ENCODE assay signal across 12 cellular contexts in genomic region chr4:146124023-146124680, GRCh38. TPM values are rescaled to one million over a fixed set of nuclear protein-coding genes. Genes with fewer than 3 reads are reported as not detected.
DNase-seq lines count a peak whose midpoint lies in the region; ATAC-seq lines count a peak whose summit lies in the region.
"Had no signal": no experiment of that assay in that cellular context is flagged by ENCODE, and none has a peak within 500 bp of the region (broad histone marks: within the 10 kb centered on the region; RNA-seq: fewer than 3 reads in every experiment).

No MANE protein-coding gene starts in this region.

- H4K20me1 ChIP-seq in Karpas-422 (ENCODE audit: insufficient read depth, low read depth, low read length), result no peaks in the 10 kb centered on the region

- POLR2A ChIA-PET in activated CD4-positive, alpha-beta memory T cell treated with anti-CD3 and anti-CD28 coated beads for 36 hours (lab: Charles Lee), result interaction anchor here (1.3 kb wide), 1 partner anchor 8 kb away, joined by 3 read pairs; no protein-coding TSS in a partner anchor
- POLR2A ChIA-PET in activated CD4-positive, alpha-beta memory T cell treated with anti-CD3 and anti-CD28 coated beads, Interleukin-2, amount 10 ng/mL, durations not matched to agents 7 days and 5 days (lab: Charles Lee), result no interaction called here

- H3K27me3 ChIP-seq in Karpas-422 (ENCODE audit: low read length), result no peaks in the 10 kb centered on the region
- H3K27me3 ChIP-seq: sigmoid colon, tibial artery had no signal

- peaks cover 20% of the 10 kb centered on the region; the same call in 1 of the 2 replicates for H3K36me3 ChIP-seq in Karpas-422 (ENCODE audit: insufficient read depth, low read length)
- H3K36me3 ChIP-seq: sigmoid colon, tibial artery had no signal

- H3K4me3 ChIP-seq in Karpas-422 (ENCODE audit: low read length), result peak overlapping the region; percentile 63
- H3K4me3 ChIP-seq: sigmoid colon, tibial artery had no signal

- H3K27ac Mint-ChIP-seq in activated CD4-positive, alpha-beta memory T cell treated with anti-CD3 and anti-CD28 coated beads for 36 hours, result no peak overlapping the region
- H3K27ac Mint-ChIP-seq in activated CD4-positive, alpha-beta memory T cell treated with anti-CD3 and anti-CD28 coated beads, Interleukin-2, amount 10 ng/mL, durations not matched to agents 7 days and 5 days, result no peak overlapping the region
- H3K27ac Mint-ChIP-seq in stimulated activated naive B cell treated with anti-CD40 and anti-IgM and Interleukin-4, amounts not matched to agents 10 μg/mL and 1 μg/mL and 100 μg/mL, for 72 hours, result no peak overlapping the region
- no peak overlapping the region for H3K27ac Mint-ChIP-seq in natural killer cell treated with Interleukin-12 subunit alpha and Interleukin-12 subunit beta and Interleukin-15 and Interleukin-18, amount 100 ng/mL, for 72 hours
- H3K27ac Mint-ChIP-seq: activated naive CD8-positive, alpha-beta T cell treated with anti-CD3 and anti-CD28 coated beads, Interleukin-2, amount 10 ng/mL, durations not matched to agents 7 days and 5 days had no signal

- DNase-seq in activated CD4-positive, alpha-beta memory T cell treated with anti-CD3 and anti-CD28 coated beads for 36 hours, result peak; percentile 37
- DNase-seq in activated CD4-positive, alpha-beta memory T cell treated with anti-CD3 and anti-CD28 coated beads, Interleukin-2, amount 10 ng/mL, durations not matched to agents 7 days and 5 days, result no peak
- DNase-seq in Karpas-422 (peak; percentile 95), NCI-H146 treated with DMSO at 0.1 percent for 48 hours (lab: John Stamatoyannopoulos, UW; ENCODE audit: unreplicated experiment) (no peak), SHP77 treated with DMSO at 0.1 percent for 48 hours (lab: John Stamatoyannopoulos, UW) (no peak)
- DNase-seq in stimulated activated naive B cell treated with anti-CD40 and anti-IgM and Interleukin-4, amounts not matched to agents 10 μg/mL and 1 μg/mL and 100 μg/mL, for 72 hours, result no peak
- DNase-seq in natural killer cell treated with Interleukin-12 subunit alpha and Interleukin-12 subunit beta and Interleukin-15 and Interleukin-18, amount 100 ng/mL, for 72 hours (ENCODE audit: low spot score), result no peak
- DNase-seq: activated naive CD8-positive, alpha-beta T cell treated with anti-CD3 and anti-CD28 coated beads, Interleukin-2, amount 10 ng/mL, durations not matched to agents 7 days and 5 days; hippocampal formation; sigmoid colon; tibial artery had no signal

- H3K4me1 ChIP-seq in Karpas-422 (ENCODE audit: low read length), result peaks cover 98% of the 10 kb centered on the region
- H3K4me1 ChIP-seq: sigmoid colon, tibial artery had no signal

- H3K4me3 Mint-ChIP-seq in activated CD4-positive, alpha-beta memory T cell treated with anti-CD3 and anti-CD28 coated beads for 36 hours, result no peak overlapping the region
- H3K4me3 Mint-ChIP-seq in activated CD4-positive, alpha-beta memory T cell treated with anti-CD3 and anti-CD28 coated beads, Interleukin-2, amount 10 ng/mL, durations not matched to agents 7 days and 5 days, result no peak overlapping the region
- H3K4me3 Mint-ChIP-seq in stimulated activated naive B cell treated with anti-CD40 and anti-IgM and Interleukin-4, amounts not matched to agents 10 μg/mL and 1 μg/mL and 100 μg/mL, for 72 hours, result no peak overlapping the region
- no peak overlapping the region for H3K4me3 Mint-ChIP-seq in natural killer cell treated with Interleukin-12 subunit alpha and Interleukin-12 subunit beta and Interleukin-15 and Interleukin-18, amount 100 ng/mL, for 72 hours
- H3K4me3 Mint-ChIP-seq: activated naive CD8-positive, alpha-beta T cell treated with anti-CD3 and anti-CD28 coated beads, Interleukin-2, amount 10 ng/mL, durations not matched to agents 7 days and 5 days had no signal

- peaks cover 6% of the 10 kb centered on the region for H3K27me3 Mint-ChIP-seq in activated CD4-positive, alpha-beta memory T cell treated with anti-CD3 and anti-CD28 coated beads for 36 hours
- peaks cover 5% of the 10 kb centered on the region for H3K27me3 Mint-ChIP-seq in activated CD4-positive, alpha-beta memory T cell treated with anti-CD3 and anti-CD28 coated beads, Interleukin-2, amount 10 ng/mL, durations not matched to agents 7 days and 5 days
- H3K27me3 Mint-ChIP-seq in stimulated activated naive B cell treated with anti-CD40 and anti-IgM and Interleukin-4, amounts not matched to agents 10 μg/mL and 1 μg/mL and 100 μg/mL, for 72 hours, result peaks cover 5 to 10% of the 10 kb centered on the region in 2 donors
- H3K27me3 Mint-ChIP-seq in natural killer cell treated with Interleukin-12 subunit alpha and Interleukin-12 subunit beta and Interleukin-15 and Interleukin-18, amount 100 ng/mL, for 72 hours, result peaks cover 16 to 29% of the 10 kb centered on the region in 2 donors

- H3K9me3 ChIP-seq in Karpas-422 (ENCODE audit: low read length), result no peaks in the 10 kb centered on the region
- H3K9me3 ChIP-seq: sigmoid colon had no signal

- H3K4me2 ChIP-seq in Karpas-422 (ENCODE audit: low read depth, low read length, poor library complexity, severe bottlenecking), result peak overlapping the region; percentile 79

- peak overlapping the region; percentile 25; the same call in 1 of the 2 replicates for H2AFZ ChIP-seq in Karpas-422 (ENCODE audit: low read length)

- H3K4me1 Mint-ChIP-seq in activated CD4-positive, alpha-beta memory T cell treated with anti-CD3 and anti-CD28 coated beads for 36 hours (ENCODE audit: low read depth), result peaks cover 5% of the 10 kb centered on the region
- H3K4me1 Mint-ChIP-seq in activated CD4-positive, alpha-beta memory T cell treated with anti-CD3 and anti-CD28 coated beads, Interleukin-2, amount 10 ng/mL, durations not matched to agents 7 days and 5 days, result no peaks in the 10 kb centered on the region
- peaks cover 6 to 10% of the 10 kb centered on the region in 2 donors for H3K4me1 Mint-ChIP-seq in stimulated activated naive B cell treated with anti-CD40 and anti-IgM and Interleukin-4, amounts not matched to agents 10 μg/mL and 1 μg/mL and 100 μg/mL, for 72 hours
- H3K4me1 Mint-ChIP-seq in natural killer cell treated with Interleukin-12 subunit alpha and Interleukin-12 subunit beta and Interleukin-15 and Interleukin-18, amount 100 ng/mL, for 72 hours (ENCODE audit: low read depth in 2 of 2), result no peaks in the 10 kb centered on the region
- H3K4me1 Mint-ChIP-seq: activated naive CD8-positive, alpha-beta T cell treated with anti-CD3 and anti-CD28 coated beads, Interleukin-2, amount 10 ng/mL, durations not matched to agents 7 days and 5 days had no signal

- H3K27ac ChIP-seq in Karpas-422 (ENCODE audit: low read length), result peak overlapping the region; percentile 91
- H3K27ac ChIP-seq: sigmoid colon, tibial artery had no signal

- H3K79me2 ChIP-seq in Karpas-422 (ENCODE audit: low read length), result peaks cover 36% of the 10 kb centered on the region

- CTCF ChIA-PET in activated CD4-positive, alpha-beta memory T cell treated with anti-CD3 and anti-CD28 coated beads for 36 hours (lab: Charles Lee), result interaction anchor here (2.4 kb wide), 1 partner anchor 29 kb away, joined by 11 read pairs; no protein-coding TSS in a partner anchor
- CTCF ChIA-PET in activated CD4-positive, alpha-beta memory T cell treated with anti-CD3 and anti-CD28 coated beads, Interleukin-2, amount 10 ng/mL, durations not matched to agents 7 days and 5 days (lab: Charles Lee), result interaction anchor here (0.7 to 1.5 kb wide), 2 partner anchors 29 kb away, joined by 5 read pairs; no protein-coding TSS in a partner anchor

- intact Hi-C loops in activated CD4-positive, alpha-beta memory T cell treated with anti-CD3 and anti-CD28 coated beads for 36 hours (cut with micrococcal nuclease), result no loop called here

- peak overlapping the region; percentile 63 for H3K9ac ChIP-seq in Karpas-422 (ENCODE audit: low read length)

- ATAC-seq in HG02588 (IDR thresholded peaks at IDR 0.05; ENCODE audit: unreplicated experiment), result peak; percentile 87
- peak; percentile 68 to 69 for ATAC-seq in stimulated activated naive B cell treated with anti-CD40 and anti-IgM and Interleukin-4, amounts not matched to agents 10 μg/mL and 1 μg/mL and 100 μg/mL, for 72 hours (replicated peaks)
- ATAC-seq in natural killer cell treated with Interleukin-12 subunit alpha and Interleukin-12 subunit beta and Interleukin-15 and Interleukin-18, amount 100 ng/mL, for 72 hours, result no peak

- H3K36me3 Mint-ChIP-seq in activated CD4-positive, alpha-beta memory T cell treated with anti-CD3 and anti-CD28 coated beads for 36 hours, result no peaks in the 10 kb centered on the region
- H3K36me3 Mint-ChIP-seq in activated CD4-positive, alpha-beta memory T cell treated with anti-CD3 and anti-CD28 coated beads, Interleukin-2, amount 10 ng/mL, durations not matched to agents 7 days and 5 days (ENCODE audit: low read depth), result no peaks in the 10 kb centered on the region
- no peaks in the 10 kb centered on the region for H3K36me3 Mint-ChIP-seq in stimulated activated naive B cell treated with anti-CD40 and anti-IgM and Interleukin-4, amounts not matched to agents 10 μg/mL and 1 μg/mL and 100 μg/mL, for 72 hours
- H3K36me3 Mint-ChIP-seq in natural killer cell treated with Interleukin-12 subunit alpha and Interleukin-12 subunit beta and Interleukin-15 and Interleukin-18, amount 100 ng/mL, for 72 hours, result no peaks in the 10 kb centered on the region
- H3K36me3 Mint-ChIP-seq: activated naive CD8-positive, alpha-beta T cell treated with anti-CD3 and anti-CD28 coated beads, Interleukin-2, amount 10 ng/mL, durations not matched to agents 7 days and 5 days had no signal

- H3K9me2 ChIP-seq in Karpas-422 (replicated peaks; ENCODE audit: insufficient read depth, low read length), result no peaks in the 10 kb centered on the region

- peaks cover 3% of the 10 kb centered on the region for H3K9me3 Mint-ChIP-seq in activated CD4-positive, alpha-beta memory T cell treated with anti-CD3 and anti-CD28 coated beads for 36 hours
- no peaks in the 10 kb centered on the region for H3K9me3 Mint-ChIP-seq in activated CD4-positive, alpha-beta memory T cell treated with anti-CD3 and anti-CD28 coated beads, Interleukin-2, amount 10 ng/mL, durations not matched to agents 7 days and 5 days
- no peaks in the 10 kb centered on the region for H3K9me3 Mint-ChIP-seq in stimulated activated naive B cell treated with anti-CD40 and anti-IgM and Interleukin-4, amounts not matched to agents 10 μg/mL and 1 μg/mL and 100 μg/mL, for 72 hours
- H3K9me3 Mint-ChIP-seq in natural killer cell treated with Interleukin-12 subunit alpha and Interleukin-12 subunit beta and Interleukin-15 and Interleukin-18, amount 100 ng/mL, for 72 hours, result no peaks in the 10 kb centered on the region
- H3K9me3 Mint-ChIP-seq: activated naive CD8-positive, alpha-beta T cell treated with anti-CD3 and anti-CD28 coated beads, Interleukin-2, amount 10 ng/mL, durations not matched to agents 7 days and 5 days had no signal

RNA-seq across cellular contexts. Expression of gene LSM6, which starts 51.4 kb away (rescaled TPM):
- total RNA-seq in activated CD4-positive, alpha-beta memory T cell treated with anti-CD3 and anti-CD28 coated beads for 36 hours, result 10 to 100 TPM; 64.2 to 65.5 TPM
- 10 to 100 TPM; 47.6 to 50.5 TPM for total RNA-seq in activated CD4-positive, alpha-beta memory T cell treated with anti-CD3 and anti-CD28 coated beads, Interleukin-2, amount 10 ng/mL, durations not matched to agents 7 days and 5 days
- 238 and 321 TPM in 2 replicates for total RNA-seq in Karpas-422 (2014; rRNA removed; shearing (Covaris generic); ENCODE audit: low replicate concordance)
- 10 to 100 TPM; 34.8 to 61.6 TPM for total RNA-seq in natural killer cell treated with Interleukin-12 subunit alpha and Interleukin-12 subunit beta and Interleukin-15 and Interleukin-18, amount 100 ng/mL, for 72 hours

Comparison
In these comparisons a context has a peak if more than half of its experiments do, and no peak if none do; other contexts are left out.
1. DNase-seq: peak in activated CD4-positive, alpha-beta memory T cell treated with anti-CD3 and anti-CD28 coated beads for 36 hours (single experiment) and Karpas-422 (single experiment); none in activated CD4-positive, alpha-beta memory T cell treated with anti-CD3 and anti-CD28 coated beads, Interleukin-2, amount 10 ng/mL, durations not matched to agents 7 days and 5 days (single experiment), stimulated activated naive B cell treated with anti-CD40 and anti-IgM and Interleukin-4, amounts not matched to agents 10 μg/mL and 1 μg/mL and 100 μg/mL, for 72 hours (single experiment), natural killer cell treated with Interleukin-12 subunit alpha and Interleukin-12 subunit beta and Interleukin-15 and Interleukin-18, amount 100 ng/mL, for 72 hours (single experiment), NCI-H146 treated with DMSO at 0.1 percent for 48 hours (single experiment) and SHP77 treated with DMSO at 0.1 percent for 48 hours (single experiment).
2. ATAC-seq: peak in HG02588 (single experiment) and stimulated activated naive B cell treated with anti-CD40 and anti-IgM and Interleukin-4, amounts not matched to agents 10 μg/mL and 1 μg/mL and 100 μg/mL, for 72 hours (2 of 2); none in natural killer cell treated with Interleukin-12 subunit alpha and Interleukin-12 subunit beta and Interleukin-15 and Interleukin-18, amount 100 ng/mL, for 72 hours (0 of 2).